34 cellular contexts compared by ENCODE assay signal in genomic region chr4:104444685-104445084, GRCh38.
"Had no signal": no experiment of that assay in that cellular context is flagged by ENCODE, and none has a peak within 500 bp of the region (broad histone marks: within the 10 kb centered on the region; RNA-seq: fewer than 3 reads in every experiment).

No MANE protein-coding gene starts in this region.

- H3K4me3 ChIP-seq: MG63 had no signal

- H3K9me3 ChIP-seq: MG63 had no signal

- H3K36me3 ChIP-seq: MG63 had no signal

- H3K27me3 ChIP-seq: MG63 had no signal

- DNase-seq: Karpas-422, Kasumi-1, MG63, MM.1S, MV-4-11, NCI-H1048, NCI-H1092, NCI-H1092 treated with DMSO at 0.1 percent for 48 hours, NCI-H1105, NCI-H1105 treated with DMSO at 0.1 percent for 48 hours, NCI-H1417, NCI-H1417 treated with DMSO at 0.1 percent for 48 hours, NCI-H1436, NCI-H1436 treated with DMSO at 0.1 percent for 48 hours, NCI-H146, NCI-H1694, NCI-H1694 treated with DMSO at 0.1 percent for 48 hours, NCI-H187, NCI-H187 treated with DMSO at 0.1 percent for 48 hours, NCI-H1930, NCI-H2029, NCI-H2029 treated with DMSO at 0.1 percent for 48 hours, NCI-H2081, NCI-H2081 treated with DMSO at 0.1 percent for 48 hours, NCI-H2107, NCI-H2171, NCI-H2171 treated with DMSO at 0.1 percent for 48 hours, NCI-H226, NCI-H345, NCI-H446, NCI-H446 treated with DMSO at 0.1 percent for 48 hours, NCI-H510A, NCI-H510A treated with DMSO at 0.1 percent for 48 hours, NCI-H524 had no signal
